19 cellular contexts compared by ENCODE assay signal in the genomic region with DNA sequence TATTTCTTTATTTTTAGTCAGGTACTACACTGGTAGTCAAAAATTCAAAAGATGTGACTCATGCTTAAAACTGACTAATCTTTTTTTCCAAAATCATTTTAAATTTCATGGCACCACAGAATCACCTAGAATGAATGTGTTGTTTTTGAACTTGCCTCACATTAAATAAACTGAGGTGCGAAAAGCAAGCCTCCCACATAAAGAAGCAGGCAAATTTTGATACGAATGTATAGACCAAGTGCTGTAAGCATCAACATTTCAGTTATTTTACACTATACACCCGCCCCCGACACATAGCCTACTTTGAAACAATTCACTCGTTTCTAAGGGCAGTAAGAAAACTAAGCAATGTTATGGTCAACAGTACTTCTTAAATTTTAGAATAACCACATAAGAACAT.
DNase-seq lines count a peak whose midpoint lies in the region; ATAC-seq lines count a peak whose summit lies in the region.
"Had no signal": no experiment of that assay in that cellular context is flagged by ENCODE, and none has a peak within 500 bp of the region (broad histone marks: within the 10 kb centered on the region; RNA-seq: fewer than 3 reads in every experiment).

No MANE protein-coding gene starts in this region.

- in situ Hi-C loops in GM23248 (cut with MboI) = loop anchor here (25.0 kb wide), 2 partner anchors 555 to 905 kb away; no protein-coding TSS in a partner anchor

- H3K9me3 Mint-ChIP-seq in activated T-cell treated with anti-CD3 and anti-CD28 coated beads, Interleukin-2, amount 50 U/mL, for 72 hours = no peaks in the 10 kb centered on the region
- no peaks in the 10 kb centered on the region for H3K9me3 Mint-ChIP-seq in activated naive CD8-positive, alpha-beta T cell treated with anti-CD3 and anti-CD28 coated beads for 36 hours
- H3K9me3 Mint-ChIP-seq: CD4-positive, CD25-positive, alpha-beta regulatory T cell; CD8-positive, alpha-beta memory T cell; IgD-negative memory B cell had no signal

- H3K27me3 ChIP-seq in GM23248 (replicated peaks; ENCODE audit: insufficient read depth) = no peaks in the 10 kb centered on the region
- H3K27me3 ChIP-seq: BE2C had no signal

- H3K9me2 ChIP-seq in GM23248 (ENCODE audit: insufficient read depth) = no peaks in the 10 kb centered on the region

- no peaks in the 10 kb centered on the region for H4K20me1 ChIP-seq in GM23248 (ENCODE audit: insufficient read depth)

- peaks cover 22% of the 10 kb centered on the region for H3K4me1 Mint-ChIP-seq in activated T-cell treated with anti-CD3 and anti-CD28 coated beads, Interleukin-2, amount 50 U/mL, for 72 hours (ENCODE audit: low read depth)
- H3K4me1 Mint-ChIP-seq in activated naive CD8-positive, alpha-beta T cell treated with anti-CD3 and anti-CD28 coated beads for 36 hours = peaks cover 17% of the 10 kb centered on the region
- H3K4me1 Mint-ChIP-seq: CD4-positive, CD25-positive, alpha-beta regulatory T cell; IgD-negative memory B cell had no signal

- 94% methylated on average over 5 of the region's 5 CpGs for WGBS in GM23248 (ENCODE audit: low coverage in 1 of 2, low lambda C conversion rate in 2 of 2, missing lambda C conversion rate in 2 of 2), 2 experiments

- H3K4me2 ChIP-seq in GM23248 (ENCODE audit: unreplicated experiment) = no peak overlapping the region

- no peaks in the 10 kb centered on the region for H3K4me1 ChIP-seq in GM23248 (ENCODE audit: insufficient read depth)

- peaks cover 2 to 9% of the 10 kb centered on the region in 2 donors for H3K36me3 Mint-ChIP-seq in activated T-cell treated with anti-CD3 and anti-CD28 coated beads, Interleukin-2, amount 50 U/mL, for 72 hours (ENCODE audit: insufficient read depth in 2 of 2)
- peaks cover 14% of the 10 kb centered on the region for H3K36me3 Mint-ChIP-seq in activated naive CD8-positive, alpha-beta T cell treated with anti-CD3 and anti-CD28 coated beads for 36 hours
- H3K36me3 Mint-ChIP-seq: IgD-negative memory B cell had no signal

- no peaks in the 10 kb centered on the region for H3K27me3 Mint-ChIP-seq in activated T-cell treated with anti-CD3 and anti-CD28 coated beads, Interleukin-2, amount 50 U/mL, for 72 hours (ENCODE audit: low read depth)
- no peaks in the 10 kb centered on the region for H3K27me3 Mint-ChIP-seq in activated naive CD8-positive, alpha-beta T cell treated with anti-CD3 and anti-CD28 coated beads for 36 hours
- H3K27me3 Mint-ChIP-seq: CD4-positive, CD25-positive, alpha-beta regulatory T cell; CD8-positive, alpha-beta memory T cell; IgD-negative memory B cell had no signal

- H3K9ac ChIP-seq in GM23248 = no peak overlapping the region

- H3K79me2 ChIP-seq in GM23248 (ENCODE audit: insufficient read depth) = no peaks in the 10 kb centered on the region

- H3F3A ChIP-seq in GM23248 (ENCODE audit: insufficient read depth) = no peaks in the 10 kb centered on the region

- H3K27ac Mint-ChIP-seq in activated T-cell treated with anti-CD3 and anti-CD28 coated beads, Interleukin-2, amount 50 U/mL, for 72 hours = no peak overlapping the region
- peak overlapping the region; percentile 54 for H3K27ac Mint-ChIP-seq in activated naive CD8-positive, alpha-beta T cell treated with anti-CD3 and anti-CD28 coated beads for 36 hours
- H3K27ac Mint-ChIP-seq: IgD-negative memory B cell had no signal

- H3K36me3 ChIP-seq in GM23248 (ENCODE audit: low read depth) = peaks cover 6% of the 10 kb centered on the region; the same call in 1 of the 2 replicates

- H3K27ac ChIP-seq in GM23248 = no peak overlapping the region

- DNase-seq in activated T-cell treated with anti-CD3 and anti-CD28 coated beads, Interleukin-2, amount 50 U/mL, for 72 hours = no peak
- DNase-seq in activated T-cell treated with anti-CD3 and anti-CD28 coated beads, Interleukin-2, amount 50 U/mL, for 48 hours = no peak
- DNase-seq in GM23248 = peak; percentile 21
- DNase-seq in activated naive CD8-positive, alpha-beta T cell treated with anti-CD3 and anti-CD28 coated beads for 36 hours = no peak
- DNase-seq in NAMALWA (ENCODE audit: low spot score) = no peak
- DNase-seq: ACHN; BE2C; C1 segment of cervical spinal cord; CD4-positive, CD25-positive, alpha-beta regulatory T cell; CD8-positive, alpha-beta memory T cell; COR-L47; DMS 273 treated with DMSO at 0.1 percent for 48 hours; DMS53; DND-41; EL had no signal

- H2AFZ ChIP-seq in GM23248 = no peak overlapping the region

- ATAC-seq in activated T-cell treated with anti-CD3 and anti-CD28 coated beads, Interleukin-2, amount 50 U/mL, for 72 hours (replicated peaks in 1 of 2) = peak; percentile 52 to 53
- no peak for ATAC-seq in GM19023 (IDR thresholded peaks at IDR 0.05; ENCODE audit: unreplicated experiment)
- ATAC-seq: HepG2 had no signal

- no peak overlapping the region for H3K4me3 Mint-ChIP-seq in activated T-cell treated with anti-CD3 and anti-CD28 coated beads, Interleukin-2, amount 50 U/mL, for 72 hours
- no peak overlapping the region for H3K4me3 Mint-ChIP-seq in activated naive CD8-positive, alpha-beta T cell treated with anti-CD3 and anti-CD28 coated beads for 36 hours
- H3K4me3 Mint-ChIP-seq: CD4-positive, CD25-positive, alpha-beta regulatory T cell; CD8-positive, alpha-beta memory T cell; IgD-negative memory B cell had no signal

- H3K4me3 ChIP-seq in GM23248 = no peak overlapping the region
- H3K4me3 ChIP-seq: HAP-1 had no signal

- H3K9me3 ChIP-seq in GM23248 (ENCODE audit: low read depth) = no peaks in the 10 kb centered on the region
- H3K9me3 ChIP-seq: BE2C, HAP-1 had no signal
